Comparison of ENCODE assay signal across 8 cellular contexts in genomic region chr17:1487939-1488825, GRCh38. TPM values are rescaled to one million over a fixed set of nuclear protein-coding genes. Genes with fewer than 3 reads are reported as not detected.
DNase-seq lines count a peak whose midpoint lies in the region; ATAC-seq and TF ChIP-seq lines count a peak whose summit lies in the region.

No MANE protein-coding gene starts in this region.

- H4K20me1 ChIP-seq in Loucy (ENCODE audit: insufficient read depth, low read length, poor library complexity, severe bottlenecking): no peaks in the 10 kb centered on the region

- no peaks in the 10 kb centered on the region for H3F3A ChIP-seq in Loucy (ENCODE audit: low read depth)

- H3K9me3 ChIP-seq in Loucy (ENCODE audit: insufficient read depth, low read depth, low read length) (no peaks in the 10 kb centered on the region), skeletal muscle tissue (ENCODE audit: control insufficient read depth in 3 of 3, low read length in 3 of 3) (no peaks in the 10 kb centered on the region)

- no peaks in the 10 kb centered on the region for H3K9me3 Mint-ChIP-seq in central memory CD8-positive, alpha-beta T cell

- H3K4me3 ChIP-seq in Loucy (ENCODE audit: low read length, poor library complexity, severe bottlenecking) (peak overlapping the region; percentile 73), skeletal muscle tissue (ENCODE audit: low read length in 3 of 3) (peak overlapping the region; percentile 60 to 73 (median 72))

- no peak for TF ChIP-seq CTCF in Loucy (conservative IDR thresholded peaks at IDR 0.05; ENCODE audit: low read length)

- peaks cover 29% of the 10 kb centered on the region for H3K36me3 Mint-ChIP-seq in central memory CD8-positive, alpha-beta T cell (ENCODE audit: insufficient read depth)

- peak overlapping the region; percentile 87 for H3K4me3 Mint-ChIP-seq in central memory CD8-positive, alpha-beta T cell

- peak overlapping the region; percentile 77 for H3K4me2 ChIP-seq in Loucy (ENCODE audit: low read depth, low read length, poor library complexity, severe bottlenecking)

- H2AFZ ChIP-seq in Loucy (ENCODE audit: low read length): no peak overlapping the region; the same call in 1 of the 2 replicates

- peaks cover 39% of the 10 kb centered on the region for H3K4me1 Mint-ChIP-seq in central memory CD8-positive, alpha-beta T cell

- no peak overlapping the region for H3K9ac ChIP-seq in Loucy (ENCODE audit: low read depth, low read length, poor library complexity, severe bottlenecking)
- peak overlapping the region; percentile 68 to 79 (median 72) for H3K9ac ChIP-seq in skeletal muscle tissue (ENCODE audit: low read depth in 1 of 3, low read length in 3 of 3)

- peak; percentile 2 for DNase-seq in NCI-H2107 treated with DMSO at 0.1 percent for 48 hours (lab: John Stamatoyannopoulos, UW; ENCODE audit: unreplicated experiment)
- no peak for DNase-seq in NCI-H2107 (lab: John Stamatoyannopoulos, UW)
- peak; percentile 38 to 53 (median 48) for DNase-seq in activated CD4-positive, CD25-positive, alpha-beta regulatory T cell (lab: John Stamatoyannopoulos, UW)
- DNase-seq in central memory CD8-positive, alpha-beta T cell (ENCODE audit: low spot score in 2 of 2): peak; percentile 51 to 54
- peak; percentile 57 for DNase-seq in inferior parietal cortex (ENCODE audit: extremely low spot score)

- no peaks in the 10 kb centered on the region for H3K36me3 ChIP-seq in Loucy (ENCODE audit: insufficient read depth, low read length)
- peaks cover 0 to 4% (median 3%) of the 10 kb centered on the region in 3 donors for H3K36me3 ChIP-seq in skeletal muscle tissue (ENCODE audit: control insufficient read depth in 3 of 3, insufficient read depth in 3 of 3, low read length in 3 of 3)

- H3K27me3 Mint-ChIP-seq in central memory CD8-positive, alpha-beta T cell: no peaks in the 10 kb centered on the region

- H3K27me3 ChIP-seq in Loucy (ENCODE audit: insufficient read depth, low read length, poor library complexity, severe bottlenecking) (peaks cover 8% of the 10 kb centered on the region), skeletal muscle tissue (ENCODE audit: control insufficient read depth in 3 of 3, insufficient read depth in 3 of 3, low read length in 3 of 3) (no peaks in the 10 kb centered on the region)

- H3K27ac ChIP-seq in skeletal muscle tissue (ENCODE audit: low read depth, low read length): peak overlapping the region; percentile 85

- no peak for ATAC-seq in central memory CD8-positive, alpha-beta T cell (replicated peaks; ENCODE audit: extremely low read depth, poor library complexity, severe bottlenecking)
- no peak for ATAC-seq in GM19467 (IDR thresholded peaks at IDR 0.05; ENCODE audit: unreplicated experiment)

- H3K79me2 ChIP-seq in Loucy (ENCODE audit: insufficient read depth, low read length): no peaks in the 10 kb centered on the region

- H3K9me2 ChIP-seq in Loucy (replicated peaks; ENCODE audit: low read depth, low read length): no peaks in the 10 kb centered on the region

- H3K4me1 ChIP-seq in Loucy (ENCODE audit: insufficient read depth, low read length, poor library complexity, severe bottlenecking): peaks cover 27% of the 10 kb centered on the region
- H3K4me1 ChIP-seq in skeletal muscle tissue (ENCODE audit: control insufficient read depth in 3 of 3, insufficient read depth in 3 of 3, low read length in 3 of 3): peaks cover 31 to 53% (median 47%) of the 10 kb centered on the region in 3 donors

- H3K27ac Mint-ChIP-seq in central memory CD8-positive, alpha-beta T cell (ENCODE audit: low read depth): peak overlapping the region; percentile 77

RNA-seq across cellular contexts. Expression of gene MYO1C, which starts 4.3 kb away (rescaled TPM):
- 69.4 TPM for total RNA-seq in skeletal muscle tissue

RNA-seq across cellular contexts. Expression of gene INPP5K, which starts 28.2 kb away (rescaled TPM):
- 23.0 TPM for total RNA-seq in skeletal muscle tissue

RNA-seq across cellular contexts. Expression of gene CRK, which starts 32.1 kb away (rescaled TPM):
- total RNA-seq in skeletal muscle tissue: 42.8 TPM
